ENCODE assay signal across 24 cellular contexts in genomic region chr2:195929531-195929930, GRCh38.
"Had no signal": no experiment of that assay in that cellular context is flagged by ENCODE, and none has a peak within 500 bp of the region (broad histone marks: within the 10 kb centered on the region; RNA-seq: fewer than 3 reads in every experiment).

No MANE protein-coding gene starts in this region.

- H3K9ac ChIP-seq: neural progenitor cell, parathyroid adenoma had no signal

- H3K36me3 ChIP-seq: neural progenitor cell, ovary, right lobe of liver, sigmoid colon, stomach, thoracic aorta, thyroid gland, tibial nerve, upper lobe of left lung, vagina had no signal

- ATAC-seq: psoas muscle; right cardiac atrium; right lobe of liver; stimulated activated effector memory CD8-positive, alpha-beta T cell treated with anti-CD3 and anti-CD28 coated beads, Interleukin-12 subunit alpha, Interleukin-12 subunit beta, amount 100 ng/mL, for 72 hours; stimulated activated naive B cell treated with anti-CD40 and anti-IgM and Interleukin-4, amounts not matched to agents 10 μg/mL and 1 μg/mL and 100 μg/mL, for 72 hours had no signal

- H3K27ac ChIP-seq: neural progenitor cell, ovary, parathyroid adenoma, psoas muscle, right lobe of liver, sigmoid colon, stomach, thoracic aorta, thyroid gland, tibial nerve, upper lobe of left lung, vagina had no signal

- H3K4me1 ChIP-seq: neural progenitor cell, parathyroid adenoma, psoas muscle, right lobe of liver, sigmoid colon, stomach, thyroid gland, tibial nerve, upper lobe of left lung, vagina had no signal

- DNase-seq: occipital lobe; ovary; posterior cingulate gyrus; psoas muscle; right cardiac atrium; right lobe of liver; sigmoid colon; small intestine; stimulated activated CD4-positive, alpha-beta T cell treated with anti-CD3 and anti-CD28 coated beads, Interleukin-15, amount 100 ng/mL, for 24 hours; stimulated activated CD4-positive, alpha-beta T cell treated with anti-CD3 and anti-CD28 coated beads, Interleukin-2, amount 100 ng/mL, for 24 hours; stimulated activated CD4-positive, alpha-beta T cell treated with anti-CD3 and anti-CD28 coated beads, Interleukin-2, amount 100 ng/mL, for 48 hours; stimulated activated CD4-positive, alpha-beta T cell treated with anti-CD3 and anti-CD28 coated beads, Interleukin-4, amount 100 ng/mL, for 24 hours; stimulated activated naive B cell treated with anti-CD40 and anti-IgM and Interleukin-4, amounts not matched to agents 10 μg/mL and 1 μg/mL and 100 μg/mL, for 72 hours; stimulated activated naive CD4-positive, alpha-beta T cell treated with Interleukin-2 at 50 U/mL for 16 hours; stomach; thyroid gland; trophoblast cell; upper lobe of left lung had no signal

- H3K27me3 ChIP-seq: neural progenitor cell, ovary, right lobe of liver, sigmoid colon, stomach, thyroid gland, tibial nerve, upper lobe of left lung, vagina had no signal

- H3K4me3 ChIP-seq: neural progenitor cell, ovary, psoas muscle, right lobe of liver, sigmoid colon, stomach, thoracic aorta, thyroid gland, tibial nerve, upper lobe of left lung, vagina had no signal

- H3K9me3 ChIP-seq: ovary, psoas muscle, right lobe of liver, sigmoid colon, stomach, thoracic aorta, thyroid gland, upper lobe of left lung, vagina had no signal
